8 cellular contexts compared by ENCODE assay signal in the genomic region with DNA sequence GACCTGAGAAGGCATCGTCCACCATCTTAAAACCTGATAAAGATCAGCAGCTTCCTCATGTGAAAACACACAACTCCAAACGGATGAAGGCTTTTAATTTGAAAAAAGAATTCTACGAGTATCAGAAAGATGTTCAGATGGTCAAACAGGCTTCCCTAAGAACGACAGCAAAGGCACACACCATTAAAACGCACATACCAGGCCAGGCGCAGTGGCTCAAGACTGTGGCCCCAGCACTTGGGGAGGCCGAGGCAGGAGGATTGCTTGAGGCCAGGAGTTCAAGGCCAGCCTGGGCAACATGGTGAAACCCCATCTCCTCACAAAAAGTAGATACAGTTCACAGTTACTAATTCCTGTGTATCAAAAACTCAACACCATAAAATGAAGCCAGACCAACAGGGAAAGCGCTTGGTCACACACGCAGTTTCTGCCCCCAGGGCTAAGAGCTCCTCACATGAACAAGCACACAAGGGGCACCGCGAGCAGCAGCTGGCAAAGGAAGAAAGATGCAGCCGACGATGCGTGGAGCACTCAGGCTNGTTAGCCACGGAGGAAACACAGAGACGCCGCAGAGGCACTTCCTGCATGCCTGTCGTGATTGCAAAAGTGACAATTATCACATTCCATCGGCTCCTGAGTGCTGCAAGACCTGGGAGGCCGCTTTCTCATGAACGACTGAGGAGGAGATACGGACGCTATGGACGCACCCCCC.
DNase-seq lines count a peak whose midpoint lies in the region; ATAC-seq and TF ChIP-seq lines count a peak whose summit lies in the region.

No MANE protein-coding gene starts in this region.

- intact Hi-C loops in PC-9 (cut with micrococcal nuclease; ENCODE audit: unreplicated experiment) (loop anchor here (5.0 kb wide), 1 partner anchor 65 kb away; no protein-coding TSS in a partner anchor), mucosa of descending colon (cut with DNase I, micrococcal nuclease) (no loop called here)

- H2AFZ ChIP-seq in PC-9: no peak overlapping the region

- no peak overlapping the region for H3K4me3 ChIP-seq in PC-9
- H3K4me3 ChIP-seq in mucosa of descending colon: no peak overlapping the region

- no peaks in the 10 kb centered on the region for H3K4me1 ChIP-seq in PC-9 (replicated peaks; ENCODE audit: insufficient read depth)
- H3K4me1 ChIP-seq in mucosa of descending colon (ENCODE audit: low read depth): no peaks in the 10 kb centered on the region

- no peaks in the 10 kb centered on the region for H3K9me3 ChIP-seq in PC-9 (ENCODE audit: insufficient read depth, low read depth)
- no peaks in the 10 kb centered on the region for H3K9me3 ChIP-seq in mucosa of descending colon

- ATAC-seq in mucosa of descending colon (peak; percentile 22), HG03354 (IDR thresholded peaks at IDR 0.05; ENCODE audit: poor library complexity, severe bottlenecking, unreplicated experiment) (no peak), GM19467 (IDR thresholded peaks at IDR 0.05; ENCODE audit: unreplicated experiment) (no peak)

- POLR2A ChIA-PET in PC-9 (lab: Charles Lee; ENCODE audit: unreplicated experiment): no interaction called here

- H3K4me2 ChIP-seq in PC-9: no peak overlapping the region

- H3K36me3 ChIP-seq in PC-9 (ENCODE audit: low read depth) (no peaks in the 10 kb centered on the region), mucosa of descending colon (ENCODE audit: low read depth) (no peaks in the 10 kb centered on the region)

- peaks cover 6% of the 10 kb centered on the region; the same call in 1 of the 2 replicates for H4K20me1 ChIP-seq in PC-9 (ENCODE audit: insufficient read depth)

- no TSS peak for BruUV-seq in PC-9 (replicated peaks; lab: Mats Ljungman, UMichigan)

- H3K79me2 ChIP-seq in PC-9 (ENCODE audit: low read depth): no peaks in the 10 kb centered on the region

- H3K9me2 ChIP-seq in PC-9 (ENCODE audit: insufficient read depth): no peaks in the 10 kb centered on the region

- H3K27me3 ChIP-seq in PC-9 (ENCODE audit: insufficient read depth, low read depth): peaks cover 40% of the 10 kb centered on the region

- TF ChIP-seq CTCF in PC-9 (conservative IDR thresholded peaks at IDR 0.05) (no peak), mucosa of descending colon (IDR thresholded peaks at IDR 0.05) (no peak)

- H3F3A ChIP-seq in PC-9 (ENCODE audit: insufficient read depth, low read depth): peaks cover 33% of the 10 kb centered on the region; the same call in 1 of the 2 replicates

- peak; percentile 23 for DNase-seq in activated naive CD4-positive, alpha-beta T cell treated with Interleukin-2 at 50 U/mL for 16 hours
- no peak for DNase-seq in activated naive CD4-positive, alpha-beta T cell treated with anti-CD3 and anti-CD28 coated beads, Interleukin-2, amount 50 U/mL, for 16 hours
- DNase-seq in PC-9: peak; percentile 50 to 67
- DNase-seq in activated effector memory CD4-positive, alpha-beta T cell treated with Interleukin-2 at 50 U/mL for 16 hours: peak; percentile 35
- peak in 2 of 3 donors; percentile 12 to 57 for DNase-seq in mucosa of descending colon
- DNase-seq in GOT3 (lab: John Stamatoyannopoulos, UW): no peak

- H3K27ac ChIP-seq in PC-9: no peak overlapping the region

- CTCF ChIA-PET in PC-9 (lab: Charles Lee): no interaction called here

Comparison
In these comparisons a context has a peak if more than half of its experiments do, and no peak if none do; other contexts are left out.
1. DNase-seq: peak in activated naive CD4-positive, alpha-beta T cell treated with Interleukin-2 at 50 U/mL for 16 hours (single experiment), PC-9 (2 of 2), activated effector memory CD4-positive, alpha-beta T cell treated with Interleukin-2 at 50 U/mL for 16 hours (single experiment) and mucosa of descending colon (2 of 3); none in activated naive CD4-positive, alpha-beta T cell treated with anti-CD3 and anti-CD28 coated beads, Interleukin-2, amount 50 U/mL, for 16 hours (single experiment) and GOT3 (single experiment).